Comparison of ENCODE assay signal across 8 cellular contexts in the genomic region with DNA sequence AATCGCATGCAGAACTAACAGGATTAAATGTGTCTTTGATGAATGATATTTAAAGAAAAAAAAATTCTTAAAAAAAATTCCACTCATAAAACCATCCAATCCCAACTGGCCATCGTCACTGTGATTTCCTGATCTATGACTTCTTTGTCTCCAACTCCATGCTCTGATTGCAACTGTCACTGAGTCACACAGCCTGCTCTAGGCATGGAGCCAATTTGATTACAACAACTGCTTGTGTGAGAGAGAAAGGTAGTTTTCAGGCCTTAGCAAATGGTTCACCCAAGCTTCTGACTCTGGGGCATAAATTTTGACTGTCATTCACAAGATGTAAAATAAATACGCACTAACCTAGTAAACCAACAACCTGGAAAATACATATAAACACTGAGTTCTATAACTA. TPM values are rescaled to one million over a fixed set of nuclear protein-coding genes. Genes with fewer than 3 reads are reported as not detected.
DNase-seq lines count a peak whose midpoint lies in the region; ATAC-seq lines count a peak whose summit lies in the region.

No MANE protein-coding gene starts in this region.

- H3K27me3 Mint-ChIP-seq in activated T-cell treated with anti-CD3 and anti-CD28 coated beads, Interleukin-2, amount 50 U/mL, for 72 hours (ENCODE audit: low read depth), result no peaks in the 10 kb centered on the region

- H3K36me3 ChIP-seq in SJSA1, result no peaks in the 10 kb centered on the region

- H3K4me1 Mint-ChIP-seq in activated T-cell treated with anti-CD3 and anti-CD28 coated beads, Interleukin-2, amount 50 U/mL, for 72 hours (ENCODE audit: low read depth), result no peaks in the 10 kb centered on the region

- H3K4me3 ChIP-seq in SJSA1, result no peak overlapping the region

- H3K36me3 Mint-ChIP-seq in activated T-cell treated with anti-CD3 and anti-CD28 coated beads, Interleukin-2, amount 50 U/mL, for 72 hours (ENCODE audit: insufficient read depth in 2 of 2), result no peaks in the 10 kb centered on the region

- ATAC-seq in GM18907 (IDR thresholded peaks at IDR 0.05; ENCODE audit: unreplicated experiment), result no peak
- no peak for ATAC-seq in activated T-cell treated with anti-CD3 and anti-CD28 coated beads, Interleukin-2, amount 50 U/mL, for 72 hours (replicated peaks in 1 of 2)

- H3K27ac Mint-ChIP-seq in activated T-cell treated with anti-CD3 and anti-CD28 coated beads, Interleukin-2, amount 50 U/mL, for 72 hours, result no peak overlapping the region

- H3K27me3 ChIP-seq in SJSA1 (replicated peaks), result no peaks in the 10 kb centered on the region

- H3K4me3 Mint-ChIP-seq in activated T-cell treated with anti-CD3 and anti-CD28 coated beads, Interleukin-2, amount 50 U/mL, for 72 hours, result no peak overlapping the region

- no peaks in the 10 kb centered on the region for H3K9me3 Mint-ChIP-seq in activated T-cell treated with anti-CD3 and anti-CD28 coated beads, Interleukin-2, amount 50 U/mL, for 72 hours

- H3K9me3 ChIP-seq in SJSA1 (replicated peaks), result no peaks in the 10 kb centered on the region

- peaks cover 4% of the 10 kb centered on the region for H3K4me1 ChIP-seq in SJSA1 (replicated peaks)

- peak overlapping the region; percentile 1; the same call in 1 of the 2 replicates for H3K27ac ChIP-seq in SJSA1

- DNase-seq in GM04504 (ENCODE audit: low read depth) (peak; percentile 67), SJSA1 (ENCODE audit: low read depth in 1 of 2, low spot score in 2 of 2) (peak; percentile 46 to 55), foreskin melanocyte (peak; percentile 98), pons (ENCODE audit: low spot score) (peak; percentile 100), islet precursor cell (no peak)
- DNase-seq in activated naive CD4-positive, alpha-beta T cell treated with anti-CD3 and anti-CD28 coated beads, Interleukin-2, amount 50 U/mL, for 16 hours, result no peak
- DNase-seq in activated T-cell treated with anti-CD3 and anti-CD28 coated beads, Interleukin-2, amount 50 U/mL, for 72 hours, result no peak

RNA-seq across cellular contexts. Expression of a gene that starts 25.8 kb away (rescaled TPM):
- 31.0 and 32.9 TPM in 2 replicates for total RNA-seq in SJSA1 (2014; rRNA removed; shearing (Covaris generic))
- total RNA-seq in activated T-cell treated with anti-CD3 and anti-CD28 coated beads, Interleukin-2, amount 50 U/mL, for 72 hours, result 1 to 10 TPM in 1 of 2 donors, under 1 TPM in 1; 0.77 to 1.5 TPM

Comparison
In these comparisons a context has a peak if more than half of its experiments do, and no peak if none do; other contexts are left out.
1. DNase-seq: peak in GM04504 (single experiment), SJSA1 (2 of 2), foreskin melanocyte (single experiment) and pons (single experiment); none in activated naive CD4-positive, alpha-beta T cell treated with anti-CD3 and anti-CD28 coated beads, Interleukin-2, amount 50 U/mL, for 16 hours (single experiment), islet precursor cell (single experiment) and activated T-cell treated with anti-CD3 and anti-CD28 coated beads, Interleukin-2, amount 50 U/mL, for 72 hours (0 of 2).
2. RNA of a gene that starts 25.8 kb away (total RNA-seq): 31.0 to 32.9 TPM in SJSA1; 0.77 to 1.5 TPM in activated T-cell treated with anti-CD3 and anti-CD28 coated beads, Interleukin-2, amount 50 U/mL, for 72 hours; every median in the first group is over 10 times any median in the second.